8 cellular contexts compared by ENCODE assay signal in the genomic region with DNA sequence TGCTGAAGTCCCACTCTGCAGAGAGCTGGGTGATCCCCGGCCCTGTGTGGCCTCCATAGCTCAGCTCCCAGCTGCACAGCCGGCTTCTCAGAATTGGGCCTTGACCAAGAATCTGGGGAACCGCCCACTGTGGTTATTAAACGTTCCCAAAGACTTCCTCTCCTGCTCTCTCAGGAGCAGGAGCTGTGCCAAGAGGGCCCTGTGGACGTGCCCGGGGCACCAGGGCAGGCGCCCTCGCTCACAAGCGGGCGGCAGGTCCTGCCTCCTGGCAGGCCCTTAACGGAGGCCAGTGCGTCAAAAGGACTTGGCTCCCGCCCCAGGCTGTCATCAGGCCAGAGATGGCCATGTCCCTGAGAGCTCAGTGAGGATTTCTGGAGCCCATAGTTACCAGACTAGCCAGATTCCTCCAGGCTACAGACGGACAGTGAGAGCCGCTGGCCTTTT. TPM values are rescaled to one million over a fixed set of nuclear protein-coding genes. Genes with fewer than 3 reads are reported as not detected.
DNase-seq lines count a peak whose midpoint lies in the region; ATAC-seq and TF ChIP-seq lines count a peak whose summit lies in the region.

No MANE protein-coding gene starts in this region.

- H3K27me3 Mint-ChIP-seq in HFFc6 (ENCODE audit: insufficient read depth) (peaks cover 19% of the 10 kb centered on the region), WTC11 (ENCODE audit: low read depth) (peaks cover 40% of the 10 kb centered on the region)

- H3K4me1 ChIP-seq in skeletal muscle tissue (ENCODE audit: control insufficient read depth in 3 of 3, insufficient read depth in 3 of 3, low read length in 3 of 3), result peaks cover 19 to 37% (median 34%) of the 10 kb centered on the region in 3 donors

- H3K27ac Mint-ChIP-seq in HFFc6 (peak overlapping the region; percentile 55), WTC11 (no peak overlapping the region)

- no peaks in the 10 kb centered on the region for H3K9me3 ChIP-seq in skeletal muscle tissue (ENCODE audit: control insufficient read depth in 3 of 3, low read length in 3 of 3)

- H3K4me3 Mint-ChIP-seq in HFFc6 (peak overlapping the region; percentile 55), WTC11 (no peak overlapping the region)

- ATAC-seq in left ventricle myocardium superior (peak; percentile 92), GM18502 (IDR thresholded peaks at IDR 0.05; ENCODE audit: poor library complexity, unreplicated experiment) (no peak), WTC11 (no peak)
- ATAC-seq in stimulated activated naive CD8-positive, alpha-beta T cell treated with anti-CD3 and anti-CD28 coated beads, Interleukin-15, Interleukin-2, amounts not matched to agents 100 U/mL and 50 U/mL, for 24 hours, result no peak

- CTCF ChIA-PET in WTC11 (lab: Charles Lee), result interaction anchor here (1.9 to 2.3 kb wide), 2 partner anchors 19 to 22 kb away, joined by 7 to 11 read pairs; no protein-coding TSS in a partner anchor

- H3K4me1 Mint-ChIP-seq in HFFc6 (ENCODE audit: low read depth), result peaks cover 25% of the 10 kb centered on the region
- no peaks in the 10 kb centered on the region for H3K4me1 Mint-ChIP-seq in WTC11

- H3K9ac ChIP-seq in skeletal muscle tissue (ENCODE audit: low read depth in 1 of 3, low read length in 3 of 3), result peak overlapping the region; percentile 48 to 69 (median 63)

- H3K4me3 ChIP-seq in skeletal muscle tissue (ENCODE audit: low read length in 3 of 3), result peak overlapping the region; percentile 11 to 61 (median 50)

- no peaks in the 10 kb centered on the region for H3K36me3 ChIP-seq in skeletal muscle tissue (ENCODE audit: control insufficient read depth in 3 of 3, insufficient read depth in 3 of 3, low read length in 3 of 3)

- intact Hi-C loops in left ventricle myocardium superior (cut with micrococcal nuclease), result no loop called here

- POLR2A ChIA-PET in WTC11 (lab: Charles Lee), result no interaction called here

- H3K27ac ChIP-seq in VCaP (peak overlapping the region; percentile 79), skeletal muscle tissue (ENCODE audit: low read depth, low read length) (peak overlapping the region; percentile 62)

- no peak for TF ChIP-seq CTCF in HFFc6 (IDR thresholded peaks at IDR 0.05)
- no peak for TF ChIP-seq CTCF in VCaP (conservative IDR thresholded peaks at IDR 0.05)
- no peak for TF ChIP-seq CTCF in WTC11 (IDR thresholded peaks at IDR 0.05)

- H3K9me3 Mint-ChIP-seq in HFFc6 (no peaks in the 10 kb centered on the region), WTC11 (no peaks in the 10 kb centered on the region)

- DNase-seq in HFFc6 (peak; percentile 91), left ventricle myocardium superior (peak; percentile 99), NCI-H82 (lab: John Stamatoyannopoulos, UW) (no peak), WTC11 (ENCODE audit: low spot score) (no peak)
- DNase-seq in stimulated activated naive CD8-positive, alpha-beta T cell treated with anti-CD3 and anti-CD28 coated beads, Interleukin-15, Interleukin-2, amounts not matched to agents 100 U/mL and 50 U/mL, for 24 hours, result no peak

- H3K27me3 ChIP-seq in skeletal muscle tissue (ENCODE audit: control insufficient read depth in 3 of 3, insufficient read depth in 3 of 3, low read length in 3 of 3), result peaks cover 8 to 16% (median 13%) of the 10 kb centered on the region in 3 donors

- H3K36me3 Mint-ChIP-seq in HFFc6 (ENCODE audit: low read depth) (no peaks in the 10 kb centered on the region), WTC11 (no peaks in the 10 kb centered on the region)

TF ChIP-seq in WTC11, 78 proteins besides CTCF, POLR2A, EP300 and RAD21:
- TF ChIP-seq SMAD4 (CRISPR knock-in tag; IDR thresholded peaks at IDR 0.05), result no peak
- TF ChIP-seq, protein P1, sequence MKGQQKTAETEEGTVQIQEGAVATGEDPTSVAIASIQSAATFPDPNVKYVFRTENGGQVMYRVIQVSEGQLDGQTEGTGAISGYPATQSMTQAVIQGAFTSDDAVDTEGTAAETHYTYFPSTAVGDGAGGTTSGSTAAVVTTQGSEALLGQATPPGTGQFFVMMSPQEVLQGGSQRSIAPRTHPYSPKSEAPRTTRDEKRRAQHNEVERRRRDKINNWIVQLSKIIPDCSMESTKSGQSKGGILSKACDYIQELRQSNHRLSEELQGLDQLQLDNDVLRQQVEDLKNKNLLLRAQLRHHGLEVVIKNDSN (CRISPR knock-in tag; IDR thresholded peaks at IDR 0.05), result no peak
- TF ChIP-seq, protein P2, sequence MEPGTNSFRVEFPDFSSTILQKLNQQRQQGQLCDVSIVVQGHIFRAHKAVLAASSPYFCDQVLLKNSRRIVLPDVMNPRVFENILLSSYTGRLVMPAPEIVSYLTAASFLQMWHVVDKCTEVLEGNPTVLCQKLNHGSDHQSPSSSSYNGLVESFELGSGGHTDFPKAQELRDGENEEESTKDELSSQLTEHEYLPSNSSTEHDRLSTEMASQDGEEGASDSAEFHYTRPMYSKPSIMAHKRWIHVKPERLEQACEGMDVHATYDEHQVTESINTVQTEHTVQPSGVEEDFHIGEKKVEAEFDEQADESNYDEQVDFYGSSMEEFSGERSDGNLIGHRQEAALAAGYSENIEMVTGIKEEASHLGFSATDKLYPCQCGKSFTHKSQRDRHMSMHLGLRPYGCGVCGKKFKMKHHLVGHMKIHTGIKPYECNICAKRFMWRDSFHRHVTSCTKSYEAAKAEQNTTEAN (CRISPR knock-in tag; IDR thresholded peaks at IDR 0.05), result no peak
- no peak for TF ChIP-seq CBFB (CRISPR knock-in tag; IDR thresholded peaks at IDR 0.05; ENCODE audit: low read depth)

RNA-seq across cellular contexts. Expression of a gene that starts 30.4 kb away (rescaled TPM):
- total RNA-seq in HFFc6 (2021; fragmentation: NEBNext Ultra II Directional; extraction: Animal tissue kit (Norgen Biotek cat#: 25700)), result under 1 TPM in 4 of 6 experiments, not detected in 2; 0.05 to 0.16 (median 0.10) TPM
- total RNA-seq in left ventricle myocardium superior, result 0.42 TPM
- total RNA-seq in skeletal muscle tissue, result 1.0 TPM
- total RNA-seq in WTC11 (2021), result 0.13 to 0.21 TPM (median 0.14 TPM) in 3 replicates

RNA-seq across cellular contexts. Expression of a gene that starts 54.4 kb away (rescaled TPM):
- total RNA-seq in HFFc6 (2021; fragmentation: NEBNext Ultra II Directional; extraction: Animal tissue kit (Norgen Biotek cat#: 25700)), result under 1 TPM; 0.28 to 0.63 (median 0.32) TPM
- total RNA-seq in left ventricle myocardium superior (0.32 TPM), skeletal muscle tissue (0.52 TPM), WTC11 (2021) (0.55 to 1.2 TPM (median 0.73 TPM) in 3 replicates)

Comparison
In these comparisons a context has a peak if more than half of its experiments do, and no peak if none do; other contexts are left out.
1. DNase-seq: peak in HFFc6 (single experiment) and left ventricle myocardium superior (single experiment); none in NCI-H82 (single experiment), WTC11 (single experiment) and stimulated activated naive CD8-positive, alpha-beta T cell treated with anti-CD3 and anti-CD28 coated beads, Interleukin-15, Interleukin-2, amounts not matched to agents 100 U/mL and 50 U/mL, for 24 hours (single experiment).